In genomic region chr21:32406405-32406804, GRCh38 we compare ENCODE assay signal across 1 cellular context.
TF ChIP-seq lines count a peak whose summit lies in the region.

No MANE protein-coding gene starts in this region.

TF ChIP-seq in HepG2, 621 proteins besides CTCF, POLR2A, EP300 and RAD21:
- TF ChIP-seq EHMT2 (IDR thresholded peaks at IDR 0.05; ENCODE audit: borderline replicate concordance, low read depth, low read length): no peak
- no peak for TF ChIP-seq ZBTB38 (CRISPR knock-in tag; IDR thresholded peaks at IDR 0.05)
- no peak for TF ChIP-seq ZNF737 (CRISPR knock-in tag; IDR thresholded peaks at IDR 0.05; ENCODE audit: borderline replicate concordance)
- no peak for TF ChIP-seq SP2 (CRISPR knock-in tag; IDR thresholded peaks at IDR 0.05)
- TF ChIP-seq ZNF576 (CRISPR knock-in tag; IDR thresholded peaks at IDR 0.05): no peak
- no peak for TF ChIP-seq ZNF260 (CRISPR knock-in tag; IDR thresholded peaks at IDR 0.05; ENCODE audit: borderline replicate concordance, low read depth)
- TF ChIP-seq STAT5B (CRISPR knock-in tag; IDR thresholded peaks at IDR 0.05): no peak
- TF ChIP-seq ZBTB34 (CRISPR knock-in tag; IDR thresholded peaks at IDR 0.05): no peak
- TF ChIP-seq KDM5B (CRISPR knock-in tag; IDR thresholded peaks at IDR 0.05; ENCODE audit: borderline replicate concordance): no peak
- no peak for TF ChIP-seq MBNL3 (CRISPR knock-in tag; conservative IDR thresholded peaks at IDR 0.05)
- no peak for TF ChIP-seq TFAP4 (IDR thresholded peaks at IDR 0.05; ENCODE audit: borderline replicate concordance, low read depth)
- TF ChIP-seq MYPOP (CRISPR knock-in tag; IDR thresholded peaks at IDR 0.05): no peak
